ENCODE assay signal across 8 cellular contexts in the genomic region with DNA sequence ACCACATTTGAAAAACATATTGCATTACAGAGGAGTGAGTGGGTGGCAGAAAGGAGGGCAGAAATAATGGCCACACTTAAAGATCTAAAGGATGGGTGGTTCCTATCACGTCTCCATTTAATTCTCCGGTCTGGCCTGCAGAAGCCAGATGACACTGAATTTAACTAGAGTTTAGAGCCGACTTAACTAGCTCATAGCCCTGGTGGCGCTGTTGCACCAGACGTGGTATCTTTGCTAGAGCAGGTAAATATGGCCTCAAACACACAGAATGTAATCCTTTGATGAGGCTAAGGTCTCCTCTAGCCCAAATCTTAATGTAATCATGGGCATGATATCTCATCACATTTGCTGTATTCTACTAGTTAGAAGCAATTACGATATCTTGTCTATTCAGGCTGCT. TPM values are rescaled to one million over a fixed set of nuclear protein-coding genes. Genes with fewer than 3 reads are reported as not detected.
A peak's percentile ranks its signal among the peaks of the same experiment; 100 is the strongest.
DNase-seq lines count a peak whose midpoint lies in the region; ATAC-seq, FAIRE-seq and TF ChIP-seq lines count a peak whose summit lies in the region.

No MANE protein-coding gene starts in this region.

- no peaks in the 10 kb centered on the region for H3K9me1 ChIP-seq in K562 (ENCODE audit: control insufficient read depth, insufficient read depth, low read length)

- in situ Hi-C loops in K562 (cut with MboI) = loop anchor here (25.0 kb wide), 1 partner anchor 1029 kb away; no protein-coding TSS in a partner anchor

- H3K9ac ChIP-seq in DND-41 (ENCODE audit: low read depth, low read length) (no peak overlapping the region), KMS-11 (no peak overlapping the region), K562 (ENCODE audit: insufficient read depth in 1 of 2, low read depth in 2 of 2, low read length in 2 of 2) (no peak overlapping the region), liver (ENCODE audit: low read depth in 1 of 2, low read length in 2 of 2) (no peak overlapping the region)

- TF ChIP-seq CTCF in DND-41 (IDR thresholded peaks at IDR 0.05; ENCODE audit: borderline replicate concordance, extremely low read depth, low read length, poor library complexity, severe bottlenecking) (peak; percentile 70), KMS-11 (conservative IDR thresholded peaks at IDR 0.05; ENCODE audit: low read depth, low read length) (peak; percentile 51), K562 (IDR thresholded peaks at IDR 0.05 in 2 of 3, conservative IDR thresholded peaks at IDR 0.05 in 1 of 3; ENCODE audit: insufficient read depth in 2 of 3, low read depth in 1 of 3, low read length in 3 of 3) (peak; percentile 83 to 92 (median 89)), liver (IDR thresholded peaks at IDR 0.05; ENCODE audit: low read depth, low read length, missing input control) (peak; percentile 10)

- H3K27me3 ChIP-seq in DND-41 (ENCODE audit: insufficient read depth, low read length, poor library complexity) (peaks cover 6% of the 10 kb centered on the region), KMS-11 (ENCODE audit: insufficient read depth, low read depth) (no peaks in the 10 kb centered on the region), K562 (ENCODE audit: control insufficient read depth in 2 of 2, insufficient read depth in 2 of 2, low read length in 2 of 2) (peaks cover 0 to 4% of the 10 kb centered on the region in 2 experiments; a peak in 2 of 5 replicates), liver (ENCODE audit: control insufficient read depth in 4 of 4, insufficient read depth in 4 of 4, low read length in 3 of 4) (no peaks in the 10 kb centered on the region)

- H3K9me3 ChIP-seq in DND-41 (ENCODE audit: insufficient read depth, low read length, severe bottlenecking) = no peaks in the 10 kb centered on the region
- H3K9me3 ChIP-seq in K562 (replicated peaks; ENCODE audit: control insufficient read depth, insufficient read depth, low read depth, low read length) = no peaks in the 10 kb centered on the region
- no peaks in the 10 kb centered on the region for H3K9me3 ChIP-seq in liver (ENCODE audit: control insufficient read depth in 4 of 4, low read length in 3 of 4)

- no peak for TF ChIP-seq EP300 in K562 (IDR thresholded peaks at IDR 0.05; ENCODE audit: low read length)

- WGBS in K562 (ENCODE audit: insufficient coverage, low coverage, missing lambda C conversion rate) = 2% methylated on average over 6 of the region's 6 CpGs
- 63% methylated on average over 6 of the region's 6 CpGs for WGBS in liver

- BruUV-seq in K562 (replicated peaks; lab: Mats Ljungman, UMichigan) = no TSS peak

- peak; percentile 77 for ATAC-seq in DND-41 (ENCODE audit: insufficient read depth, low read depth)
- ATAC-seq in K562 = peak; percentile 98
- ATAC-seq in HG03139 (IDR thresholded peaks at IDR 0.05; ENCODE audit: unreplicated experiment) = no peak
- ATAC-seq in HG03439 (IDR thresholded peaks at IDR 0.05; ENCODE audit: unreplicated experiment) = no peak

- intact Hi-C loops in K562 (cut with micrococcal nuclease) = loop anchor here (5.0 to 10.0 kb wide), 3 partner anchors 234 to 1012 kb away; a partner anchor contains a TSS

- H3K79me2 ChIP-seq in DND-41 (ENCODE audit: insufficient read depth, low read length) (no peaks in the 10 kb centered on the region), KMS-11 (ENCODE audit: insufficient read depth, low read depth) (no peaks in the 10 kb centered on the region), K562 (ENCODE audit: control insufficient read depth, insufficient read depth, low read length) (no peaks in the 10 kb centered on the region)

- H3K36me3 ChIP-seq in DND-41 (ENCODE audit: insufficient read depth, low read length) (no peaks in the 10 kb centered on the region), KMS-11 (ENCODE audit: insufficient read depth) (no peaks in the 10 kb centered on the region), K562 (ENCODE audit: control insufficient read depth, insufficient read depth, low read length) (no peaks in the 10 kb centered on the region), liver (ENCODE audit: control insufficient read depth in 4 of 4, insufficient read depth in 3 of 4, low read depth in 1 of 4, low read length in 3 of 4) (no peaks in the 10 kb centered on the region)

- POLR2A ChIA-PET in K562 (lab: Yijun Ruan, JAX) = interaction anchor here (0.5 to 1.1 kb wide), 5 partner anchors 11 to 370 kb away, joined by 3 read pairs; no protein-coding TSS in a partner anchor

- H4K20me1 ChIP-seq in DND-41 (ENCODE audit: insufficient read depth, low read length) = no peaks in the 10 kb centered on the region
- no peaks in the 10 kb centered on the region for H4K20me1 ChIP-seq in KMS-11 (ENCODE audit: insufficient read depth)
- H4K20me1 ChIP-seq in K562 (replicated peaks; ENCODE audit: control insufficient read depth, insufficient read depth, low read length) = no peaks in the 10 kb centered on the region

- peak; percentile 90 for FAIRE-seq in K562 (lab: Jason Lieb, UNC)

- no peak overlapping the region for H3K27ac ChIP-seq in DND-41 (ENCODE audit: low read length)
- no peak overlapping the region for H3K27ac ChIP-seq in KMS-11
- no peak overlapping the region for H3K27ac ChIP-seq in K562 (ENCODE audit: extremely low read depth, low read depth, low read length)
- H3K27ac ChIP-seq in liver (ENCODE audit: low read depth in 1 of 2, low read length in 2 of 2) = no peak overlapping the region

- H3K4me1 ChIP-seq in DND-41 (ENCODE audit: insufficient read depth, low read length) (no peaks in the 10 kb centered on the region), KMS-11 (ENCODE audit: low read depth, poor library complexity, severe bottlenecking) (no peaks in the 10 kb centered on the region), K562 (replicated peaks in 1 of 2; ENCODE audit: control insufficient read depth in 2 of 2, insufficient read depth in 2 of 2, low read length in 2 of 2) (no peaks in the 10 kb centered on the region; a peak in 2 of 5 replicates), liver (ENCODE audit: control insufficient read depth in 4 of 4, insufficient read depth in 4 of 4, low read length in 3 of 4) (no peaks in the 10 kb centered on the region)

- peak; percentile 77 to 94 for TF ChIP-seq RAD21 in K562 (CRISPR knock-in tag; conservative IDR thresholded peaks at IDR 0.05 in 1 of 2, IDR thresholded peaks at IDR 0.05 in 1 of 2)
- TF ChIP-seq RAD21 in liver (IDR thresholded peaks at IDR 0.05) = peak; percentile 52 to 75

- CTCF ChIA-PET in K562 (lab: Yijun Ruan, JAX; ENCODE audit: low intra/inter-chr PET ratio) = interaction anchor here (0.6 to 1.4 kb wide), 2 partner anchors 166 to 428 kb away, joined by 4 to 6 read pairs; no protein-coding TSS in a partner anchor

- no peak for TF ChIP-seq POLR2A in K562 (conservative IDR thresholded peaks at IDR 0.05)

- peak; percentile 62 for DNase-seq in DND-41
- peak; percentile 51 for DNase-seq in RPMI7951 (ENCODE audit: low read depth)
- DNase-seq in K562 (ENCODE audit: extremely low read depth in 1 of 4, low spot score in 3 of 4) = peak; percentile 57 to 82 (median 61)
- DNase-seq in AG08396 (ENCODE audit: low spot score) = no peak

- H3K4me3 ChIP-seq in DND-41 (ENCODE audit: low read depth in 1 of 2, low read length in 2 of 2) (no peak overlapping the region), KMS-11 (IDR thresholded peaks at IDR 0.05; ENCODE audit: insufficient read depth, low read depth, low read length) (no peak overlapping the region), K562 (no peak overlapping the region), liver (ENCODE audit: low read depth in 1 of 3, low read length in 3 of 3) (no peak overlapping the region)

- H2AFZ ChIP-seq in DND-41 (ENCODE audit: low read depth, low read length) = no peak overlapping the region
- H2AFZ ChIP-seq in KMS-11 (ENCODE audit: low read depth) = no peak overlapping the region
- H2AFZ ChIP-seq in K562 (ENCODE audit: low read depth, low read length) = no peak overlapping the region

- H3K4me2 ChIP-seq in DND-41 (ENCODE audit: insufficient read depth, low read length) = no peak overlapping the region
- H3K4me2 ChIP-seq in KMS-11 = no peak overlapping the region
- no peak overlapping the region for H3K4me2 ChIP-seq in K562 (ENCODE audit: insufficient read depth, low read length)

TF ChIP-seq in liver, 16 proteins besides CTCF, POLR2A, EP300 and RAD21:
- TF ChIP-seq HNF4A (conservative IDR thresholded peaks at IDR 0.05) = no peak
TF ChIP-seq in liver: peak in this region for 0.

RNA-seq across cellular contexts. Expression of a gene that starts 51.5 kb away (rescaled TPM):
- total RNA-seq in RPMI7951 (2014; rRNA removed; shearing (Covaris generic)) = not detected in 2 replicates
- 25.8 and 57.6 TPM in 2 replicates for total RNA-seq in K562 (2011; cell fraction: chromatin; rRNA removed; ENCODE audit: low replicate concordance)
- 99.4 and 140 TPM in 2 replicates for total RNA-seq in K562 (2011; cell fraction: nucleolus; rRNA removed)
- total RNA-seq in K562 (2011; cell fraction: nucleoplasm; rRNA removed) = 86.1 and 88.6 TPM in 2 replicates
- total RNA-seq in K562 (2014; rRNA removed) (36.3 and 46.7 TPM in 2 replicates), K562 (2014; rRNA removed; fragmentation: Illumina TruSeq; extraction: Trizol) (27.2 and 31.9 TPM in 2 replicates), K562 (2015; rRNA removed; fragmentation: Illumina TruSeq; extraction: Trizol) (26.2 and 28.0 TPM in 2 replicates), K562 (2021) (119 and 130 TPM in 2 replicates), liver (under 1 TPM in 1 of 2 donors, not detected in 1; 0.47 TPM)
- polyA plus RNA-seq in K562 (2011; rRNA removed) (46.5 and 77.3 TPM in 2 replicates), K562 (2014; fragmentation: Illumina TruSeq; extraction: Trizol) (48.3 and 66.7 TPM in 2 replicates), K562 (2014; fragmentation: Nextera tagmentation; extraction: Ambion mirVana) (10 to 100 TPM; 10.6 to 13.3 TPM), K562 (2014; rRNA removed) (110 and 123 TPM in 2 replicates), liver (not detected)
- 59.0 and 246 TPM in 2 replicates for polyA plus RNA-seq in K562 (2011; cell fraction: cytosol; rRNA removed)
- 20.6 and 39.0 TPM in 2 replicates for polyA plus RNA-seq in K562 (2011; cell fraction: nucleus; rRNA removed)
- polyA plus RNA-seq in K562 (2012) = 26.5 and 86.9 TPM in 2 replicates
- 10.7 and 27.1 TPM in 2 replicates for polyA minus RNA-seq in K562 (2011; rRNA and poly(A)+ RNA removed)
- polyA minus RNA-seq in K562 (2011; cell fraction: cytosol; rRNA and poly(A)+ RNA removed) = 50.5 and 56.0 TPM in 2 replicates
- polyA minus RNA-seq in K562 (2011; cell fraction: nucleus; rRNA and poly(A)+ RNA removed) = 5.4 and 5.9 TPM in 2 replicates

Comparison
In these comparisons a context has a peak if more than half of its experiments do, and no peak if none do; other contexts are left out.
1. ATAC-seq: peak in DND-41 (single experiment) and K562 (single experiment); none in HG03139 (single experiment) and HG03439 (single experiment).
2. CTCF ChIP-seq: peak in every context shown above with its lines; median percentile 89 in K562; 70 in DND-41; 51 in KMS-11; 10 in liver.
3. RNA of a gene that starts 51.5 kb away (total RNA-seq): 25.8 to 140 TPM in K562; 0.47 TPM in liver and not detected in RPMI7951; every median in the first group is over 10 times any median in the second.